ENCODE assay signal across 10 cellular contexts in the genomic region with DNA sequence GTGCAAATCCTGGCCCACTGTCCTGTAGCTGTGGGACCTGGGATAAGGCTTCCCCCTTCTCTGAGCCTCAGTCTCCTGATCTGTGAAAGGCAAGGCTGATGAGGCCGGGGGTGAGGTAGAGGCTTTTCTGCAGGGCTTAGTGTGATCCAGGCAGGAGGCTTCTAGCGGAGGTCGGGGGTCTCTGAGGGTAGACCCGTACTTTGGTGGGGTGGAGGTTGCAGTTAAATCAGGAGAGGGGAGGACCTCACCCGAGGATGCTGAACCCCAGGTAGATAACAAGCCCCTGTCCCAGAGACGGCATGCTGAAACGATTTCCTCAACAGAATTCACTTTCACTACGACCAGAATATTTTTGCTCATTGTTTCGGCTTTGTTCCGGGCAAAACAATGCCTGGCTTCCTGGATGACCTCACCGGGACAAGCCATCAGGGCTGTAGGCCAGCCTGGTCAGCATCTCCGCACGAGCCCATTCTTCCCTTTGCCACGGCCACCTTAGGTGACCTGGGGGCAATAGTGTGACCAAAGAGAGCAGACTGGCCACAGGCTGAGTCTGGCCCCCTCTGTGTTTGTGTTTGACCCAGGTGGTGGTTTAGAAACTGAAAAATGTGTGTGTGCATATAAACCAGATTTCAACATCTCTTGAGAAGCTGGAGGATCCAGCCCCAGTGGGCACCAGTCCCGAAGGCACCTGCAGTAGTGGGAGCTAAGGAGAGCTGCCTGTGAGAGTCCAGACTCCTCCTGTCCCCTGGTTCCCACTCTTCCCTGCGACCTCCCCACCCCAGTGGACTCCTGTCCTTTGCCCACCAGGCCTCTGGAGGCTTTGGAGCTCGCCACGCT. TPM values are rescaled to one million over a fixed set of nuclear protein-coding genes. Genes with fewer than 3 reads are reported as not detected.
A peak's percentile ranks its signal among the peaks of the same experiment; 100 is the strongest.
DNase-seq lines count a peak whose midpoint lies in the region; ATAC-seq and TF ChIP-seq lines count a peak whose summit lies in the region.
"Had no signal": no experiment of that assay in that cellular context is flagged by ENCODE, and none has a peak within 500 bp of the region (broad histone marks: within the 10 kb centered on the region; RNA-seq: fewer than 3 reads in every experiment).

No MANE protein-coding gene starts in this region.

- no CpG with 5 or more reads among the region's 18 CpGs for WGBS in H9 (ENCODE audit: extremely low coverage, insufficient read length, low lambda C conversion rate)

- H3K9me3 ChIP-seq in H9 (ENCODE audit: control insufficient read depth, low read depth, low read length), result no peaks in the 10 kb centered on the region

- no peak overlapping the region for H3K4me2 ChIP-seq in H9 (ENCODE audit: insufficient read depth, insufficient read length, low read length)

- no peak overlapping the region for H3K4me3 Mint-ChIP-seq in H9
- H3K4me3 Mint-ChIP-seq in natural killer cell treated with Interleukin-12 subunit alpha and Interleukin-12 subunit beta and Interleukin-15 and Interleukin-18, amount 100 ng/mL, for 72 hours, result peak overlapping the region; percentile 79

- H3K56ac ChIP-seq in H9 (ENCODE audit: insufficient read length, low read depth, low read length), result no peak overlapping the region

- no peak overlapping the region for H4K8ac ChIP-seq in H9 (replicated peaks; ENCODE audit: insufficient read length, low read depth, low read length)

- H2BK5ac ChIP-seq in H9 (ENCODE audit: insufficient read length, low read length), result no peak overlapping the region

- H2BK12ac ChIP-seq in H9 (ENCODE audit: insufficient read length, low read depth, low read length), result no peak overlapping the region

- H3K14ac ChIP-seq in H9 (ENCODE audit: insufficient read depth, low read length), result no peak overlapping the region; the same call in 1 of the 2 replicates

- H4K91ac ChIP-seq in H9 (ENCODE audit: insufficient read length, low read depth, low read length), result no peak overlapping the region

- H2BK15ac ChIP-seq in H9 (ENCODE audit: low read depth, low read length), result no peak overlapping the region

- no peaks in the 10 kb centered on the region for H3K9me3 Mint-ChIP-seq in H9
- H3K9me3 Mint-ChIP-seq in natural killer cell treated with Interleukin-12 subunit alpha and Interleukin-12 subunit beta and Interleukin-15 and Interleukin-18, amount 100 ng/mL, for 72 hours, result no peaks in the 10 kb centered on the region

- H3K27ac ChIP-seq in H9 (ENCODE audit: insufficient read length, low read depth, low read length) (no peak overlapping the region), cingulate gyrus (ENCODE audit: low read depth, low read length) (peak overlapping the region; percentile 31)

- H3T11ph ChIP-seq in H9 (ENCODE audit: low read length), result no peak overlapping the region

- no peak overlapping the region for H2BK120ac ChIP-seq in H9 (ENCODE audit: low read depth, low read length, poor library complexity, severe bottlenecking)

- H3K36me3 Mint-ChIP-seq in H9 (ENCODE audit: insufficient read depth in 1 of 3, low read depth in 3 of 3), result no peaks in the 10 kb centered on the region; a peak in 1 of 7 replicates
- no peaks in the 10 kb centered on the region for H3K36me3 Mint-ChIP-seq in natural killer cell treated with Interleukin-12 subunit alpha and Interleukin-12 subunit beta and Interleukin-15 and Interleukin-18, amount 100 ng/mL, for 72 hours

- no peak overlapping the region; the same call in 1 of the 2 replicates for H3K4ac ChIP-seq in H9 (ENCODE audit: low read depth, low read length)

- no peak overlapping the region for H2BK20ac ChIP-seq in H9 (ENCODE audit: low read depth, low read length, poor library complexity, severe bottlenecking)

- no peak overlapping the region for H3K9ac ChIP-seq in H9 (ENCODE audit: extremely low read depth, insufficient read length, low read length)

- H3K18ac ChIP-seq in H9 (ENCODE audit: insufficient read length, low read depth, low read length), result peak overlapping the region; percentile 36

- no peak overlapping the region for H4K5ac ChIP-seq in H9 (ENCODE audit: insufficient read length, low read depth, low read length)

- H4K20me1 ChIP-seq in H9 (ENCODE audit: control insufficient read depth, insufficient read depth, insufficient read length), result no peaks in the 10 kb centered on the region

- H2AFZ ChIP-seq in H9 (ENCODE audit: low read length), result no peak overlapping the region

- H3K4me1 ChIP-seq in H9 (ENCODE audit: insufficient read depth, low read length), result peaks cover 3% of the 10 kb centered on the region; the same call in 1 of the 2 replicates

- peaks cover 1% of the 10 kb centered on the region; the same call in 1 of the 2 replicates for H3K79me2 ChIP-seq in H9 (ENCODE audit: insufficient read depth, low read length)

- H3K27me3 ChIP-seq in H9 (ENCODE audit: insufficient read depth, low read length), result no peaks in the 10 kb centered on the region

- no peak overlapping the region for H2AK5ac ChIP-seq in H9 (ENCODE audit: insufficient read length, low read length)

- peaks cover 3% of the 10 kb centered on the region for H3K23me2 ChIP-seq in H9 (ENCODE audit: insufficient read length, low read depth, low read length, poor library complexity, severe bottlenecking)

- H3K27me3 Mint-ChIP-seq in H9 (ENCODE audit: low read depth), result no peaks in the 10 kb centered on the region
- H3K27me3 Mint-ChIP-seq in natural killer cell treated with Interleukin-12 subunit alpha and Interleukin-12 subunit beta and Interleukin-15 and Interleukin-18, amount 100 ng/mL, for 72 hours, result no peaks in the 10 kb centered on the region

- peaks cover 8% of the 10 kb centered on the region for H3K79me1 ChIP-seq in H9 (ENCODE audit: insufficient read depth, low read depth, low read length, poor library complexity, severe bottlenecking)

- H3K4me3 ChIP-seq in AG10803 (ENCODE audit: low read length), result no peak overlapping the region

- TF ChIP-seq CTCF in AG10803 (conservative IDR thresholded peaks at IDR 0.05; ENCODE audit: low read length) (no peak), H9 (conservative IDR thresholded peaks at IDR 0.05) (no peak)

- DNase-seq in AG10803 (ENCODE audit: low read depth) (peak; percentile 42), H9 (no peak), NCI-H748 treated with DMSO at 0.1 percent for 48 hours (lab: John Stamatoyannopoulos, UW) (no peak)
- no peak for DNase-seq in natural killer cell treated with Interleukin-12 subunit alpha and Interleukin-12 subunit beta and Interleukin-15 and Interleukin-18, amount 100 ng/mL, for 72 hours (ENCODE audit: low spot score)
- no peak for DNase-seq in stimulated activated naive CD4-positive, alpha-beta T cell (lab: John Stamatoyannopoulos, UW)
- DNase-seq: central memory CD4-positive, alpha-beta T cell; NCI-H510A had no signal

- no peak overlapping the region for H3K23ac ChIP-seq in H9 (ENCODE audit: insufficient read length, low read depth, low read length)

- H3K27ac Mint-ChIP-seq in H9, result peak overlapping the region in 2 of 3 experiments; percentile 89 to 92; a peak in 4 of 7 replicates
- peak overlapping the region; percentile 88 to 97 for H3K27ac Mint-ChIP-seq in natural killer cell treated with Interleukin-12 subunit alpha and Interleukin-12 subunit beta and Interleukin-15 and Interleukin-18, amount 100 ng/mL, for 72 hours

- H3K4me1 Mint-ChIP-seq in H9, result peaks cover 45 to 56% of the 10 kb centered on the region in 2 experiments
- H3K4me1 Mint-ChIP-seq in natural killer cell treated with Interleukin-12 subunit alpha and Interleukin-12 subunit beta and Interleukin-15 and Interleukin-18, amount 100 ng/mL, for 72 hours (ENCODE audit: low read depth in 2 of 2), result peaks cover 58 to 65% of the 10 kb centered on the region in 2 donors

- no peak for ATAC-seq in natural killer cell treated with Interleukin-12 subunit alpha and Interleukin-12 subunit beta and Interleukin-15 and Interleukin-18, amount 100 ng/mL, for 72 hours
- ATAC-seq in GM18870 (IDR thresholded peaks at IDR 0.05; ENCODE audit: unreplicated experiment), result no peak
- ATAC-seq in HG03280 (IDR thresholded peaks at IDR 0.05; ENCODE audit: unreplicated experiment), result no peak

RNA-seq across cellular contexts. Expression of gene SLC6A6, which starts 33.0 kb away (rescaled TPM):
- 70.8 and 72.6 TPM in 2 replicates for total RNA-seq in H9 (2021)
- total RNA-seq in natural killer cell treated with Interleukin-12 subunit alpha and Interleukin-12 subunit beta and Interleukin-15 and Interleukin-18, amount 100 ng/mL, for 72 hours, result 10 to 100 TPM; 20.4 to 56.7 TPM
